8 cellular contexts compared by ENCODE assay signal in the genomic region with DNA sequence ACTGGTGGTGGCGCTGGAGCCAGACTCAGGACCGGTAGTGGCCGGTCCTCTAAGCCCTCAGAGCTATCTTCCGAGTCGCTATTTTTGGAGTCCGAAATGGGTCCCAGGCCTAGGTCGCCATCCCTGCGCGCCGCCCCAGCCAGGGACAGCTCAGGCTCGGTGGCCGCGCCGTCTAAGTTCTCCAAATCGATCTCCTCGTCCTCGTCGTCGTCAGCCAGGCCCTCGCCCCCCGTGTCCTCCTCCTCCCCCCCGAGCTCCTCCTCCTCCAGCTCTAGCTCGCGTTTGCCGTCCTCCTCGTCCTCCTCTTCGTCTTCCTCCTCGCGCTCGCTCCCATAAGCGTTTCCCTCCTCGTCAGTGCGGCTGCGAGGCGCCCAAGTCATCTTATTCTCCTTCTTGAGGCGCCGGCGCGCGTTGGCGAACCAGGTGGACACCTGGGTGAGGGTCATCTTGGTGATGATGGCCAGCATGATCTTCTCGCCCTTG. TPM values are rescaled to one million over a fixed set of nuclear protein-coding genes. Genes with fewer than 3 reads are reported as not detected.
A peak's percentile ranks its signal among the peaks of the same experiment; 100 is the strongest.
DNase-seq lines count a peak whose midpoint lies in the region; ATAC-seq, FAIRE-seq and TF ChIP-seq lines count a peak whose summit lies in the region.

No MANE protein-coding gene starts in this region.

- peaks cover 86% of the 10 kb centered on the region for H4K20me1 ChIP-seq in BLaER1

- 8% methylated on average over 37 to 42 of the region's 42 CpGs for WGBS in aorta, 2 donors

- no peak for FAIRE-seq in bronchial epithelial cell (lab: Jason Lieb, UNC)

- H3K4me3 ChIP-seq in BLaER1 (peak overlapping the region; percentile 62), bronchial epithelial cell (ENCODE audit: low read depth, low read length) (peak overlapping the region; percentile 90), aorta (ENCODE audit: low read length in 2 of 2) (no peak overlapping the region)
- H3K4me3 ChIP-seq in Jurkat, Clone E6-1 (ENCODE audit: low read length), result peak overlapping the region; percentile 94

- no peak for ATAC-seq in aorta (ENCODE audit: low FRiP score)

- H3K9me3 ChIP-seq in BLaER1 (peaks cover 19% of the 10 kb centered on the region; the same call in 1 of the 2 replicates), aorta (ENCODE audit: control insufficient read depth, low read length) (no peaks in the 10 kb centered on the region)

- H3K36me3 ChIP-seq in BLaER1, result no peaks in the 10 kb centered on the region
- peaks cover 1% of the 10 kb centered on the region for H3K36me3 ChIP-seq in bronchial epithelial cell (ENCODE audit: control insufficient read depth, insufficient read depth, low read length)
- no peaks in the 10 kb centered on the region for H3K36me3 ChIP-seq in aorta (ENCODE audit: control insufficient read depth in 1 of 2, insufficient read depth in 2 of 2, low read length in 1 of 2)

- no peak for DNase-seq in Jurkat, Clone E6-1 (ENCODE audit: low read depth, low spot score)
- DNase-seq in bronchial epithelial cell (ENCODE audit: low read depth), result no peak
- peak; percentile 58 for DNase-seq in myocyte (ENCODE audit: low read depth)
- no peak for DNase-seq in OCI-M1 (lab: John Stamatoyannopoulos, UW)
- DNase-seq in AML-193 (lab: John Stamatoyannopoulos, UW), result no peak
- no peak for DNase-seq in stimulated activated CD4-positive, alpha-beta T cell treated with anti-CD3 and anti-CD28 coated beads, Interleukin-1b, Interleukin-23, amount 100 ng/mL, for 48 hours
- DNase-seq in aorta, result no peak

- no peak for TF ChIP-seq CTCF in bronchial epithelial cell (IDR thresholded peaks at IDR 0.05; ENCODE audit: insufficient read depth, low read length, severe bottlenecking)

- H3K27me3 ChIP-seq in BLaER1 (peaks cover 100% of the 10 kb centered on the region), bronchial epithelial cell (ENCODE audit: control insufficient read depth, insufficient read depth, low read length) (no peaks in the 10 kb centered on the region), aorta (ENCODE audit: control insufficient read depth in 1 of 2, insufficient read depth in 2 of 2, low read length in 1 of 2) (no peaks in the 10 kb centered on the region)

- H3K4me1 ChIP-seq in BLaER1 (peaks cover 37% of the 10 kb centered on the region), aorta (ENCODE audit: control insufficient read depth in 1 of 2, insufficient read depth in 2 of 2, low read length in 2 of 2) (no peaks in the 10 kb centered on the region)

- intact Hi-C loops in aorta (cut with DNase I), result loop anchor here (5.0 to 10.0 kb wide), 5 partner anchors 350 to 972 kb away; partner anchors contain the start of gene IRX5 (in 1 of the 2)

- H3K27ac ChIP-seq in BLaER1, result no peak overlapping the region
- H3K27ac ChIP-seq in aorta (ENCODE audit: low read depth in 1 of 2, low read length in 2 of 2), result no peak overlapping the region

- H3K4me2 ChIP-seq in BLaER1, result peak overlapping the region; percentile 80

- no peak overlapping the region for H3K9ac ChIP-seq in BLaER1

RNA-seq across cellular contexts. Expression of gene IRX3, which starts 1.6 kb away (rescaled TPM):
- polyA plus RNA-seq in Jurkat, Clone E6-1 (2012; ENCODE audit: insufficient read depth, insufficient read length), result 51.0 TPM
- total RNA-seq in bronchial epithelial cell (2.1 and 6.0 TPM in 2 replicates), myocyte (67.1 and 109 TPM in 2 replicates), aorta (1 to 10 TPM; 1.4 to 6.7 TPM)
- 25.0 TPM for polyA plus RNA-seq in myocyte (2012)
- polyA plus RNA-seq in aorta, result under 1 TPM; 0.38 to 0.49 TPM

Comparison
In these comparisons a context has a peak if more than half of its experiments do, and no peak if none do; other contexts are left out.
1. H3K4me3 ChIP-seq: peak in BLaER1 (single experiment), Jurkat, Clone E6-1 (single experiment) and bronchial epithelial cell (single experiment); none in aorta (0 of 2).